ENCODE assay signal across 28 cellular contexts in the genomic region with DNA sequence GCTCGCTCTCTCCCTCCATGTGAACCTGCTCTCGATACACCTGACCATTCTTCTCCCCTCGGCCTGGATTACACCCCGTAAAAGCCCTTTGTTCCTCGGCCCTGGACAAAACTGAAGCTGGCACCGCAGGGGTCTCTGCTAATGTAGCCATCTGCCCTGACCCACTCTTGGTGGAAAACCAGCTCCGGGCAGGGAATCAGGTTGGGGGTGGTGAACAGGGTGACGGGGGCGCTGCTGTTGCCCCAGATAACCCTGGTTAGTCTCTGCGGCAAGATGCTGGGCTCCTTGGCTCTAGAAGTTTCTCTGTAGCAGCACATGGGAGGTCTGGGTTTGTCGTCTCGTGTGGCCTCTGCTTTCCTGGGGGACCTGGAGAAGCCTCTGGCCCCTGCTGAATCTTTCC.
"Had no signal": no experiment of that assay in that cellular context is flagged by ENCODE, and none has a peak within 500 bp of the region (broad histone marks: within the 10 kb centered on the region; RNA-seq: fewer than 3 reads in every experiment).

No MANE protein-coding gene starts in this region.

- H3K4me3 Mint-ChIP-seq: dendritic cell treated with granulocyte-macrophage colony-stimulating factor and Interleukin-4, amounts not matched to agents 40 ng/mL and 50 ng/mL, for 4 days; endodermal cell; naive thymus-derived CD4-positive, alpha-beta T cell; nephron; stimulated activated naive CD8-positive, alpha-beta T cell treated with anti-CD3 and anti-CD28 coated beads, Interleukin-15, amount 100 ng/mL, for 72 hours had no signal

- H3K27ac Mint-ChIP-seq: dendritic cell treated with granulocyte-macrophage colony-stimulating factor and Interleukin-4, amounts not matched to agents 40 ng/mL and 50 ng/mL, for 4 days; endodermal cell; naive thymus-derived CD4-positive, alpha-beta T cell; nephron; stimulated activated naive CD8-positive, alpha-beta T cell treated with anti-CD3 and anti-CD28 coated beads, Interleukin-15, amount 100 ng/mL, for 72 hours had no signal

- ATAC-seq: esophagus mucosa; gastrocnemius medialis; left cardiac atrium; left lung; naive thymus-derived CD4-positive, alpha-beta T cell; sciatic nerve; stimulated activated naive CD8-positive, alpha-beta T cell treated with anti-CD3 and anti-CD28 coated beads, Interleukin-15, amount 100 ng/mL, for 72 hours had no signal

- H3K36me3 ChIP-seq: colonic mucosa, gastrocnemius medialis, left lung, neutrophil, prostate gland, right atrium auricular region, suprapubic skin, transverse colon, vagina had no signal

- DNase-seq: colonic mucosa; effector CD8-positive, alpha-beta T cell; foreskin fibroblast; gastrocnemius medialis; left cardiac atrium; left lung; mesenchymal stem cell; naive thymus-derived CD4-positive, alpha-beta T cell; stimulated activated CD4-positive, alpha-beta T cell treated with anti-CD3 and anti-CD28 coated beads, Interleukin-12 subunit alpha, Interleukin-12 subunit beta, amount 100 ng/mL, for 4 hours; stimulated activated CD4-positive, alpha-beta T cell treated with anti-CD3 and anti-CD28 coated beads, Interleukin-1b, Interleukin-23, amount 100 ng/mL, for 48 hours; stimulated activated CD4-positive, alpha-beta T cell treated with anti-CD3 and anti-CD28 coated beads, Interleukin-4, amount 100 ng/mL, for 1 hour; stimulated activated CD8-positive, alpha-beta memory T cell treated with anti-CD3 and anti-CD28 coated beads, Interleukin-4, amount 100 ng/mL, for 48 hours; stimulated activated naive CD4-positive, alpha-beta T cell; stimulated activated naive CD8-positive, alpha-beta T cell treated with anti-CD3 and anti-CD28 coated beads, Interleukin-15, amount 100 ng/mL, for 72 hours; transverse colon had no signal

- H3K4me3 ChIP-seq: colonic mucosa, gastrocnemius medialis, left lung, prostate gland, right atrium auricular region, smooth muscle cell, suprapubic skin, transverse colon, vagina had no signal

- H3K9ac ChIP-seq: parathyroid adenoma had no signal

- H3K36me3 Mint-ChIP-seq: naive thymus-derived CD4-positive, alpha-beta T cell had no signal

- H3K4me1 Mint-ChIP-seq: nephron had no signal

- H3K79me2 ChIP-seq: parathyroid adenoma had no signal

- H3K27me3 ChIP-seq: colonic mucosa, right atrium auricular region, vagina had no signal

- H3K9me3 Mint-ChIP-seq: dendritic cell treated with granulocyte-macrophage colony-stimulating factor and Interleukin-4, amounts not matched to agents 40 ng/mL and 50 ng/mL, for 4 days; endodermal cell; nephron; stimulated activated naive CD8-positive, alpha-beta T cell treated with anti-CD3 and anti-CD28 coated beads, Interleukin-15, amount 100 ng/mL, for 72 hours had no signal

- H3K4me1 ChIP-seq: colonic mucosa, gastrocnemius medialis, left lung, parathyroid adenoma, prostate gland, right atrium auricular region, suprapubic skin, transverse colon, vagina had no signal

- H3K27ac ChIP-seq: colonic mucosa, epithelial cell of prostate, gastrocnemius medialis, left lung, neutrophil, parathyroid adenoma, prostate gland, right atrium auricular region, suprapubic skin, transverse colon, vagina had no signal

- H3K4me2 ChIP-seq: smooth muscle cell had no signal

- H3K9me3 ChIP-seq: colonic mucosa, gastrocnemius medialis, left lung, neutrophil, prostate gland, right atrium auricular region, suprapubic skin, transverse colon, vagina had no signal
